In genomic region chr1:9022773-9023172, GRCh38 we compare ENCODE assay signal across 1 cellular context.
TF ChIP-seq lines count a peak whose summit lies in the region.

No MANE protein-coding gene starts in this region.

TF ChIP-seq in HepG2, 621 proteins besides CTCF, POLR2A, EP300 and RAD21 (continued from another document):
- no peak for TF ChIP-seq THAP9 (CRISPR knock-in tag; IDR thresholded peaks at IDR 0.05; ENCODE audit: borderline replicate concordance)
- no peak for TF ChIP-seq AGO2 (optimal IDR thresholded peaks at IDR 0.05; ENCODE audit: low read depth, low read length)
- no peak for TF ChIP-seq IKZF1 (IDR thresholded peaks at IDR 0.05)
- TF ChIP-seq ATF7 (IDR thresholded peaks at IDR 0.05) = no peak
- TF ChIP-seq ATF7 (CRISPR knock-in tag; IDR thresholded peaks at IDR 0.05) = no peak
- TF ChIP-seq EZH2 (conservative IDR thresholded peaks at IDR 0.05; ENCODE audit: low read depth, low read length) = no peak
- TF ChIP-seq CENPBD1 (CRISPR knock-in tag; IDR thresholded peaks at IDR 0.05; ENCODE audit: borderline replicate concordance, low read depth) = no peak
- TF ChIP-seq ZNF207 (IDR thresholded peaks at IDR 0.05; ENCODE audit: borderline replicate concordance) = no peak
